ENCODE assay signal across 24 cellular contexts in genomic region chrX:378443-378842, GRCh38. TPM values are rescaled to one million over a fixed set of nuclear protein-coding genes. Genes with fewer than 3 reads are reported as not detected.
DNase-seq lines count a peak whose midpoint lies in the region; ATAC-seq and TF ChIP-seq lines count a peak whose summit lies in the region.
"Had no signal": no experiment of that assay in that cellular context is flagged by ENCODE, and none has a peak within 500 bp of the region (broad histone marks: within the 10 kb centered on the region; RNA-seq: fewer than 3 reads in every experiment).

No MANE protein-coding gene starts in this region.

- H3K27me3 ChIP-seq in CD8-positive, alpha-beta T cell (ENCODE audit: insufficient read depth, low read length) = no peaks in the 10 kb centered on the region
- peaks cover 22% of the 10 kb centered on the region for H3K27me3 ChIP-seq in upper lobe of right lung

- H3K4me3 Mint-ChIP-seq in activated CD4-positive, alpha-beta T cell treated with anti-CD3 and anti-CD28 coated beads for 36 hours = no peak overlapping the region
- H3K4me3 Mint-ChIP-seq in CD8-positive, alpha-beta T cell = peak overlapping the region; percentile 8
- H3K4me3 Mint-ChIP-seq in T-helper 1 cell treated with Interleukin-12 subunit alpha and Interleukin-12 subunit beta and Interleukin-4 antibody, amounts not matched to agents 30 μg/mL and 1 μg/mL, for 36 hours = no peak overlapping the region
- no peak overlapping the region for H3K4me3 Mint-ChIP-seq in endothelial cell (ENCODE audit: unreplicated experiment)
- H3K4me3 Mint-ChIP-seq: endodermal cell; stimulated activated naive CD8-positive, alpha-beta T cell treated with anti-CD3 and anti-CD28 coated beads, Interleukin-15, Interleukin-2, amounts not matched to agents 100 ng/mL and 50 ng/mL, for 24 hours had no signal

- H3K27ac ChIP-seq in CD8-positive, alpha-beta T cell (ENCODE audit: low read depth, low read length) = no peak overlapping the region
- H3K27ac ChIP-seq in upper lobe of right lung = no peak overlapping the region
- H3K27ac ChIP-seq: 22Rv1, breast epithelium, tibial nerve had no signal

- peaks cover 1% of the 10 kb centered on the region for H3K36me3 Mint-ChIP-seq in activated CD4-positive, alpha-beta T cell treated with anti-CD3 and anti-CD28 coated beads for 36 hours (ENCODE audit: low read depth)
- H3K36me3 Mint-ChIP-seq in CD8-positive, alpha-beta T cell = no peaks in the 10 kb centered on the region
- no peaks in the 10 kb centered on the region for H3K36me3 Mint-ChIP-seq in T-helper 1 cell treated with Interleukin-12 subunit alpha and Interleukin-12 subunit beta and Interleukin-4 antibody, amounts not matched to agents 30 μg/mL and 1 μg/mL, for 36 hours (ENCODE audit: low read depth)
- H3K36me3 Mint-ChIP-seq in endothelial cell (ENCODE audit: low read depth, unreplicated experiment) = peaks cover 12% of the 10 kb centered on the region

- POLR2A ChIA-PET in activated CD4-positive, alpha-beta T cell treated with anti-CD3 and anti-CD28 coated beads for 36 hours (lab: Charles Lee) = no interaction called here
- POLR2A ChIA-PET in CD8-positive, alpha-beta T cell (lab: Charles Lee) = no interaction called here

- no peaks in the 10 kb centered on the region for H3K36me3 ChIP-seq in CD8-positive, alpha-beta T cell (ENCODE audit: insufficient read depth, low read length)
- H3K36me3 ChIP-seq in upper lobe of right lung = no peaks in the 10 kb centered on the region
- H3K36me3 ChIP-seq: breast epithelium, tibial nerve had no signal

- H3K4me3 ChIP-seq in CD8-positive, alpha-beta T cell (ENCODE audit: low read depth, low read length) = no peak overlapping the region
- no peak overlapping the region for H3K4me3 ChIP-seq in upper lobe of right lung
- H3K4me3 ChIP-seq: breast epithelium, tibial nerve had no signal

- ATAC-seq in activated CD4-positive, alpha-beta T cell treated with anti-CD3 and anti-CD28 coated beads for 36 hours = peak; percentile 35
- ATAC-seq in CD8-positive, alpha-beta T cell = peak; percentile 42
- ATAC-seq in upper lobe of right lung = no peak
- ATAC-seq: PC-3 had no signal

- peaks cover 16% of the 10 kb centered on the region for H3K4me1 Mint-ChIP-seq in activated CD4-positive, alpha-beta T cell treated with anti-CD3 and anti-CD28 coated beads for 36 hours
- peaks cover 41% of the 10 kb centered on the region for H3K4me1 Mint-ChIP-seq in CD8-positive, alpha-beta T cell (ENCODE audit: low read depth)
- peaks cover 14% of the 10 kb centered on the region for H3K4me1 Mint-ChIP-seq in T-helper 1 cell treated with Interleukin-12 subunit alpha and Interleukin-12 subunit beta and Interleukin-4 antibody, amounts not matched to agents 30 μg/mL and 1 μg/mL, for 36 hours (ENCODE audit: low read depth)
- peaks cover 20% of the 10 kb centered on the region for H3K4me1 Mint-ChIP-seq in endothelial cell (ENCODE audit: unreplicated experiment)

- intact Hi-C loops in activated CD4-positive, alpha-beta T cell treated with anti-CD3 and anti-CD28 coated beads for 36 hours (cut with DNase I, micrococcal nuclease) = no loop called here
- intact Hi-C loops in CD8-positive, alpha-beta T cell (cut with DNase I, micrococcal nuclease) = no loop called here
- intact Hi-C loops in upper lobe of right lung (cut with DNase I) = no loop called here

- peaks cover 7% of the 10 kb centered on the region for H3K4me1 ChIP-seq in CD8-positive, alpha-beta T cell (ENCODE audit: insufficient read depth, low read length)
- H3K4me1 ChIP-seq in upper lobe of right lung = peaks cover 5% of the 10 kb centered on the region
- H3K4me1 ChIP-seq: breast epithelium had no signal

- CTCF ChIA-PET in activated CD4-positive, alpha-beta T cell treated with anti-CD3 and anti-CD28 coated beads for 36 hours (lab: Charles Lee) = no interaction called here
- CTCF ChIA-PET in CD8-positive, alpha-beta T cell (lab: Charles Lee) = no interaction called here

- peak; percentile 41 for DNase-seq in activated CD4-positive, alpha-beta T cell treated with anti-CD3 and anti-CD28 coated beads for 36 hours
- DNase-seq in activated CD4-positive, alpha-beta T cell treated with anti-CD3 and anti-CD28 coated beads, Interleukin-2, amount 50 U/mL, for 1 hour = no peak
- no peak for DNase-seq in CD8-positive, alpha-beta T cell
- DNase-seq in epidermal melanocyte (ENCODE audit: insufficient read length, low spot score) (peak; percentile 7), NCI-H524 treated with DMSO at 0.1 percent for 48 hours (lab: John Stamatoyannopoulos, UW) (no peak), endothelial cell (ENCODE audit: low spot score) (no peak), upper lobe of right lung (no peak)
- DNase-seq: amniotic stem cell; COR-L47; cortex of kidney; endodermal cell; KG1; kidney glomerular epithelial cell; NCI-H1694 treated with DMSO at 0.1 percent for 48 hours; NCI-H82; occipital lobe; PC-3; SHP77 treated with DMSO at 0.1 percent for 48 hours; stimulated activated CD4-positive, alpha-beta T cell treated with anti-CD3 and anti-CD28 coated beads, Interleukin-4, amount 100 ng/mL, for 1 hour had no signal

- H3K27ac Mint-ChIP-seq in activated CD4-positive, alpha-beta T cell treated with anti-CD3 and anti-CD28 coated beads for 36 hours = no peak overlapping the region
- peak overlapping the region; percentile 66 for H3K27ac Mint-ChIP-seq in CD8-positive, alpha-beta T cell
- H3K27ac Mint-ChIP-seq in T-helper 1 cell treated with Interleukin-12 subunit alpha and Interleukin-12 subunit beta and Interleukin-4 antibody, amounts not matched to agents 30 μg/mL and 1 μg/mL, for 36 hours = peak overlapping the region; percentile 36
- H3K27ac Mint-ChIP-seq in endothelial cell (ENCODE audit: unreplicated experiment) = no peak overlapping the region
- H3K27ac Mint-ChIP-seq: endodermal cell; stimulated activated naive CD8-positive, alpha-beta T cell treated with anti-CD3 and anti-CD28 coated beads, Interleukin-15, Interleukin-2, amounts not matched to agents 100 ng/mL and 50 ng/mL, for 24 hours had no signal

- peaks cover 19% of the 10 kb centered on the region for H3K27me3 Mint-ChIP-seq in activated CD4-positive, alpha-beta T cell treated with anti-CD3 and anti-CD28 coated beads for 36 hours
- H3K27me3 Mint-ChIP-seq in CD8-positive, alpha-beta T cell (ENCODE audit: low read depth) = peaks cover 17% of the 10 kb centered on the region
- H3K27me3 Mint-ChIP-seq in T-helper 1 cell treated with Interleukin-12 subunit alpha and Interleukin-12 subunit beta and Interleukin-4 antibody, amounts not matched to agents 30 μg/mL and 1 μg/mL, for 36 hours (ENCODE audit: low read depth) = peaks cover 18% of the 10 kb centered on the region
- peaks cover 4% of the 10 kb centered on the region for H3K27me3 Mint-ChIP-seq in endothelial cell (ENCODE audit: unreplicated experiment)

- TF ChIP-seq CTCF in CD8-positive, alpha-beta T cell (IDR thresholded peaks at IDR 0.05) = no peak
- no peak for TF ChIP-seq CTCF in endothelial cell (IDR thresholded peaks at IDR 0.05; ENCODE audit: unreplicated experiment)
- no peak for TF ChIP-seq CTCF in upper lobe of right lung (IDR thresholded peaks at IDR 0.05)

- no peaks in the 10 kb centered on the region for H3K9me3 ChIP-seq in CD8-positive, alpha-beta T cell (ENCODE audit: low read length)
- H3K9me3 ChIP-seq in upper lobe of right lung = no peaks in the 10 kb centered on the region
- H3K9me3 ChIP-seq: breast epithelium, tibial nerve had no signal

- no peaks in the 10 kb centered on the region for H3K9me3 Mint-ChIP-seq in activated CD4-positive, alpha-beta T cell treated with anti-CD3 and anti-CD28 coated beads for 36 hours (ENCODE audit: low read depth)
- no peaks in the 10 kb centered on the region for H3K9me3 Mint-ChIP-seq in CD8-positive, alpha-beta T cell
- no peaks in the 10 kb centered on the region for H3K9me3 Mint-ChIP-seq in T-helper 1 cell treated with Interleukin-12 subunit alpha and Interleukin-12 subunit beta and Interleukin-4 antibody, amounts not matched to agents 30 μg/mL and 1 μg/mL, for 36 hours
- no peaks in the 10 kb centered on the region for H3K9me3 Mint-ChIP-seq in endothelial cell (ENCODE audit: unreplicated experiment)
- H3K9me3 Mint-ChIP-seq: endodermal cell; stimulated activated naive CD8-positive, alpha-beta T cell treated with anti-CD3 and anti-CD28 coated beads, Interleukin-15, Interleukin-2, amounts not matched to agents 100 ng/mL and 50 ng/mL, for 24 hours had no signal

RNA-seq across cellular contexts. Expression of gene PPP2R3B, which starts 8.3 kb away (rescaled TPM):
- total RNA-seq in activated CD4-positive, alpha-beta T cell treated with anti-CD3 and anti-CD28 coated beads for 36 hours = 10 to 100 TPM; 23.3 to 26.8 TPM
- total RNA-seq in CD8-positive, alpha-beta T cell = 10 to 100 TPM; 17.6 to 19.5 TPM
- total RNA-seq in endothelial cell (ENCODE audit: unreplicated experiment) (44.0 TPM), upper lobe of right lung (12.8 TPM)

RNA-seq across cellular contexts. Expression of gene GTPBP6, which starts 59.8 kb away (rescaled TPM):
- 10 to 100 TPM; 54.5 to 60.2 TPM for total RNA-seq in activated CD4-positive, alpha-beta T cell treated with anti-CD3 and anti-CD28 coated beads for 36 hours
- 10 to 100 TPM; 62.2 to 62.5 TPM for total RNA-seq in CD8-positive, alpha-beta T cell
- total RNA-seq in endothelial cell (ENCODE audit: unreplicated experiment) = 47.2 TPM
- 55.1 TPM for total RNA-seq in upper lobe of right lung

Comparison
In these comparisons a context has a peak if more than half of its experiments do, and no peak if none do; other contexts are left out.
1. DNase-seq: peak in activated CD4-positive, alpha-beta T cell treated with anti-CD3 and anti-CD28 coated beads for 36 hours (single experiment) and epidermal melanocyte (single experiment); none in activated CD4-positive, alpha-beta T cell treated with anti-CD3 and anti-CD28 coated beads, Interleukin-2, amount 50 U/mL, for 1 hour (single experiment), CD8-positive, alpha-beta T cell (0 of 7), NCI-H524 treated with DMSO at 0.1 percent for 48 hours (single experiment), endothelial cell (single experiment) and upper lobe of right lung (single experiment).
2. H3K27ac Mint-ChIP-seq: peak in CD8-positive, alpha-beta T cell (single experiment) and T-helper 1 cell treated with Interleukin-12 subunit alpha and Interleukin-12 subunit beta and Interleukin-4 antibody, amounts not matched to agents 30 μg/mL and 1 μg/mL, for 36 hours (single experiment); none in activated CD4-positive, alpha-beta T cell treated with anti-CD3 and anti-CD28 coated beads for 36 hours (single experiment) and endothelial cell (single experiment).